Comparison of ENCODE assay signal across 8 cellular contexts in genomic region chr2:231714639-231715498, GRCh38. TPM values are rescaled to one million over a fixed set of nuclear protein-coding genes. Genes with fewer than 3 reads are reported as not detected.
DNase-seq lines count a peak whose midpoint lies in the region; ATAC-seq and TF ChIP-seq lines count a peak whose summit lies in the region.

No MANE protein-coding gene starts in this region.

- H3F3A ChIP-seq in DOHH2 (ENCODE audit: control insufficient read depth, insufficient read depth): peaks cover 66% of the 10 kb centered on the region

- H3K9me3 Mint-ChIP-seq in activated naive CD4-positive, alpha-beta T cell treated with anti-CD3 and anti-CD28 coated beads, Interleukin-2, amount 10 ng/mL, durations not matched to agents 7 days and 5 days: peaks cover 1% of the 10 kb centered on the region

- peaks cover 38% of the 10 kb centered on the region for H3K36me3 Mint-ChIP-seq in activated naive CD4-positive, alpha-beta T cell treated with anti-CD3 and anti-CD28 coated beads, Interleukin-2, amount 10 ng/mL, durations not matched to agents 7 days and 5 days

- ATAC-seq in GM21423 (IDR thresholded peaks at IDR 0.05; ENCODE audit: unreplicated experiment): no peak

- CTCF ChIA-PET in activated naive CD4-positive, alpha-beta T cell treated with anti-CD3 and anti-CD28 coated beads, Interleukin-2, amount 10 ng/mL, durations not matched to agents 7 days and 5 days (lab: Charles Lee): interaction anchor here (0.7 to 9.7 kb wide), 32 partner anchors 10 to 250 kb away, joined by 3 to 473 read pairs (median 6); partner anchors contain the start of genes COPS7B and NCL

- H3K9ac ChIP-seq in rectal smooth muscle tissue (ENCODE audit: low read length): no peak overlapping the region

- no peak overlapping the region for H3K4me3 ChIP-seq in DOHH2 (ENCODE audit: low read length)
- H3K4me3 ChIP-seq in cardiac muscle cell: no peak overlapping the region
- no peak overlapping the region for H3K4me3 ChIP-seq in rectal smooth muscle tissue (ENCODE audit: low read length)

- H3K27ac ChIP-seq in DOHH2 (ENCODE audit: low read depth, low read length): peak overlapping the region; percentile 52
- peak overlapping the region; percentile 74 for H3K27ac ChIP-seq in cardiac muscle cell
- H3K27ac ChIP-seq in rectal smooth muscle tissue (ENCODE audit: low read depth, low read length): peak overlapping the region; percentile 69

- H3K9me3 ChIP-seq in DOHH2 (ENCODE audit: control insufficient read depth, insufficient read depth, low read length) (0 out of 2 replicates have a peak, but pooled peaks cover 5% of the 10 kb centered on the region), cardiac muscle cell (ENCODE audit: low read depth) (no peaks in the 10 kb centered on the region)

- in situ Hi-C loops in SK-MEL-5 (cut with HindIII; ENCODE audit: low pct_unique_long_range_greater_than_20kb, low sequenced_read_pairs): no loop called here

- H3K9me2 ChIP-seq in DOHH2 (replicated peaks; ENCODE audit: control insufficient read depth, low read length): no peaks in the 10 kb centered on the region

- peak overlapping the region; percentile 86 for H3K27ac Mint-ChIP-seq in activated naive CD4-positive, alpha-beta T cell treated with anti-CD3 and anti-CD28 coated beads, Interleukin-2, amount 10 ng/mL, durations not matched to agents 7 days and 5 days

- H3K36me3 ChIP-seq in DOHH2 (ENCODE audit: control insufficient read depth, low read length) (peaks cover 58% of the 10 kb centered on the region), cardiac muscle cell (peaks cover 21% of the 10 kb centered on the region), rectal smooth muscle tissue (ENCODE audit: control insufficient read depth, insufficient read depth, low read length) (peaks cover 18% of the 10 kb centered on the region)

- peaks cover 35% of the 10 kb centered on the region for H3K79me2 ChIP-seq in DOHH2 (ENCODE audit: control insufficient read depth, low read length)

- peak; percentile 76 for DNase-seq in KG1 (lab: John Stamatoyannopoulos, UW)
- DNase-seq in SK-MEL-5 (ENCODE audit: low read depth, low spot score): peak; percentile 76
- peak; percentile 88 for DNase-seq in activated naive CD4-positive, alpha-beta T cell treated with anti-CD3 and anti-CD28 coated beads, Interleukin-2, amount 10 ng/mL, durations not matched to agents 7 days and 5 days
- peak; percentile 55 to 93 for DNase-seq in cardiac muscle cell (ENCODE audit: low read depth in 1 of 2, low spot score in 1 of 2)
- DNase-seq in GF-D8 (lab: John Stamatoyannopoulos, UW): no peak

- peaks cover 14% of the 10 kb centered on the region for H4K20me1 ChIP-seq in DOHH2 (ENCODE audit: control insufficient read depth, insufficient read depth, low read depth, low read length)

- TF ChIP-seq CTCF in DOHH2 (IDR thresholded peaks at IDR 0.05; ENCODE audit: low read depth, low read length, poor library complexity, severe bottlenecking): peak; percentile 95
- TF ChIP-seq CTCF in cardiac muscle cell (IDR thresholded peaks at IDR 0.05; ENCODE audit: low read depth, low read length): peak; percentile 77

- H3K4me1 Mint-ChIP-seq in activated naive CD4-positive, alpha-beta T cell treated with anti-CD3 and anti-CD28 coated beads, Interleukin-2, amount 10 ng/mL, durations not matched to agents 7 days and 5 days: peaks cover 34% of the 10 kb centered on the region

- no peak overlapping the region for H3K4me3 Mint-ChIP-seq in activated naive CD4-positive, alpha-beta T cell treated with anti-CD3 and anti-CD28 coated beads, Interleukin-2, amount 10 ng/mL, durations not matched to agents 7 days and 5 days

- H3K4me1 ChIP-seq in DOHH2 (ENCODE audit: control insufficient read depth, low read length) (peaks cover 60% of the 10 kb centered on the region), cardiac muscle cell (ENCODE audit: low read depth) (peaks cover 17% of the 10 kb centered on the region), rectal smooth muscle tissue (ENCODE audit: control insufficient read depth, insufficient read depth, low read length) (peaks cover 23% of the 10 kb centered on the region)

- no peaks in the 10 kb centered on the region for H3K27me3 ChIP-seq in DOHH2 (ENCODE audit: control insufficient read depth, low read length)
- H3K27me3 ChIP-seq in cardiac muscle cell: no peaks in the 10 kb centered on the region
- H3K27me3 ChIP-seq in rectal smooth muscle tissue (ENCODE audit: control insufficient read depth, insufficient read depth, low read length): no peaks in the 10 kb centered on the region

- no peaks in the 10 kb centered on the region for H3K27me3 Mint-ChIP-seq in activated naive CD4-positive, alpha-beta T cell treated with anti-CD3 and anti-CD28 coated beads, Interleukin-2, amount 10 ng/mL, durations not matched to agents 7 days and 5 days

- no peak overlapping the region for H3K4me2 ChIP-seq in DOHH2 (ENCODE audit: low read length)

RNA-seq across cellular contexts. Expression of gene PTMA, which starts 6.5 kb away (rescaled TPM):
- total RNA-seq in SK-MEL-5 (2014; rRNA removed; shearing (Covaris generic)): 885 and 950 TPM in 2 replicates
- 774 and 799 TPM in 2 replicates for polyA plus RNA-seq in SK-MEL-5 (2015; cell fraction: cytosol; rRNA removed)
- 180 and 218 TPM in 2 replicates for polyA plus RNA-seq in SK-MEL-5 (2015; cell fraction: nucleus; rRNA removed)
- 638 and 737 TPM in 2 replicates for total RNA-seq in cardiac muscle cell
- 750 and 774 TPM in 2 replicates for polyA plus RNA-seq in cardiac muscle cell
